Comparison of ENCODE assay signal across 2 cellular contexts in the genomic region with DNA sequence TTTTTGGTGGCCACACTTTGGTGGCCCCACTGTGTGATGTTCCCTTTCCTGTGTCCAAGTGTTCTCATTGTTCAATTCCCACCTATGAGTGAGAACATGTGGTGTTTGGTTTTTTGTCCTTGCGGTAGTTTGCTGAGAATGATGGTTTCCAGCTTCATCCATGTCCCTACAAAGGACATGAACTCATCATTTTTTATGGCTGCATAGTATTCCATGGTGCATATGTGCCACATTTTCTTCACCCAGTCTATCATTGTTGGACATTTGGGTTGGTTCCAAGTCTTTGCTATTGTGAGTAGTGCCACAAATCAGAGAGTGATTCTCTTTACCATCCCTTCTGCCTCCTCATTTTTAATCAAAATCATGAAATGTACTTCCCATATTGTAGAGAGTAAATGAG.
A peak's percentile ranks its signal among the peaks of the same experiment; 100 is the strongest.
DNase-seq lines count a peak whose midpoint lies in the region; ATAC-seq, FAIRE-seq and TF ChIP-seq lines count a peak whose summit lies in the region.
"Not testable (repeated sequence)": the region's sequence is repeated elsewhere in the genome, so short reads cannot be mapped to it uniquely, and the experiment has no call there.

No MANE protein-coding gene starts in this region.

- H3K4me2 ChIP-seq in K562 (ENCODE audit: insufficient read depth, low read length) = not testable (repeated sequence)

- H3K9me3 ChIP-seq in HEK293 (ENCODE audit: control insufficient read depth, insufficient read depth, low read depth, low read length); K562 (replicated peaks; ENCODE audit: control insufficient read depth, insufficient read depth, low read depth, low read length): not testable (repeated sequence)

- FAIRE-seq in K562 (lab: Jason Lieb, UNC) = not testable (repeated sequence)

- intact Hi-C loops in K562 (cut with micrococcal nuclease) = not testable (repeated sequence)

- H3K27ac ChIP-seq in HEK293 (ENCODE audit: extremely low read depth, low read depth, low read length); K562 (ENCODE audit: extremely low read depth, low read depth, low read length): not testable (repeated sequence)

- in situ Hi-C loops in K562 (cut with MboI) = not testable (repeated sequence)

- DNase-seq in K562 (ENCODE audit: extremely low read depth in 1 of 4, low spot score in 3 of 4) = not testable (repeated sequence)

- WGBS in K562 (ENCODE audit: insufficient coverage, low coverage, missing lambda C conversion rate) = no CpG with 5 or more reads among the region's 1 CpG

- H3K36me3 ChIP-seq in HEK293 (ENCODE audit: control insufficient read depth in 2 of 2, insufficient read depth in 1 of 2, low read length in 2 of 2); K562 (ENCODE audit: control insufficient read depth, insufficient read depth, low read length): not testable (repeated sequence)

- not testable (repeated sequence) for H3K27me3 ChIP-seq in K562 (ENCODE audit: control insufficient read depth in 2 of 2, insufficient read depth in 2 of 2, low read length in 2 of 2)

- H3K4me3 ChIP-seq in HEK293 (ENCODE audit: low read depth, low read length); K562: not testable (repeated sequence)

- H4K20me1 ChIP-seq in K562 (replicated peaks; ENCODE audit: control insufficient read depth, insufficient read depth, low read length) = not testable (repeated sequence)

- H3K79me2 ChIP-seq in K562 (ENCODE audit: control insufficient read depth, insufficient read depth, low read length) = not testable (repeated sequence)

- TF ChIP-seq EP300 in K562 (IDR thresholded peaks at IDR 0.05; ENCODE audit: low read length) = not testable (repeated sequence)

- not testable (repeated sequence) for TF ChIP-seq RAD21 in K562 (CRISPR knock-in tag; conservative IDR thresholded peaks at IDR 0.05 in 1 of 2, IDR thresholded peaks at IDR 0.05 in 1 of 2)

- TF ChIP-seq CTCF in HEK293 (tag by site-specific recombination; IDR thresholded peaks at IDR 0.05); K562 (IDR thresholded peaks at IDR 0.05 in 2 of 3, conservative IDR thresholded peaks at IDR 0.05 in 1 of 3; ENCODE audit: insufficient read depth in 2 of 3, low read depth in 1 of 3, low read length in 3 of 3): not testable (repeated sequence)

- not testable (repeated sequence) for BruUV-seq in K562 (replicated peaks; lab: Mats Ljungman, UMichigan)

- not testable (repeated sequence) for H2AFZ ChIP-seq in K562 (ENCODE audit: low read depth, low read length)

- CTCF ChIA-PET in HEK293 (lab: Yijun Ruan, JAX); K562 (lab: Yijun Ruan, JAX; ENCODE audit: low intra/inter-chr PET ratio): not testable (repeated sequence)

- H3K9me1 ChIP-seq in K562 (ENCODE audit: control insufficient read depth, insufficient read depth, low read length) = not testable (repeated sequence)

- TF ChIP-seq POLR2A in K562 (conservative IDR thresholded peaks at IDR 0.05) = not testable (repeated sequence)

- H3K9ac ChIP-seq in K562 (ENCODE audit: insufficient read depth in 1 of 2, low read depth in 2 of 2, low read length in 2 of 2) = not testable (repeated sequence)

- POLR2A ChIA-PET in HEK293 (lab: Yijun Ruan, JAX); K562 (lab: Yijun Ruan, JAX): not testable (repeated sequence)

- not testable (repeated sequence) for ATAC-seq in K562

- not testable (repeated sequence) for H3K4me1 ChIP-seq in HEK293 (ENCODE audit: control insufficient read depth, insufficient read depth, low read length); K562 (replicated peaks in 1 of 2; ENCODE audit: control insufficient read depth in 2 of 2, insufficient read depth in 2 of 2, low read length in 2 of 2)

TF ChIP-seq in HEK293, 187 proteins besides CTCF, POLR2A, EP300 and RAD21:
- TF ChIP-seq ZNF146 (tag by site-specific recombination; IDR thresholded peaks at IDR 0.05) = peak; percentile 56
TF ChIP-seq in HEK293: peak in this region for 1; not testable (repeated sequence) for 186.

TF ChIP-seq in K562, 482 proteins besides CTCF, POLR2A, EP300 and RAD21:
- TF ChIP-seq BCOR (IDR thresholded peaks at IDR 0.05) (peak; percentile 58; the same call in 1 of the 2 replicates), KDM1A (IDR thresholded peaks at IDR 0.05) (peak; percentile 23 to 52; a peak in 1 of 4 replicates), HDAC2 (IDR thresholded peaks at IDR 0.05) (0 out of 2 replicates have a peak, but pooled peaks have one; percentile 20)
